8 cellular contexts compared by ENCODE assay signal in the genomic region with DNA sequence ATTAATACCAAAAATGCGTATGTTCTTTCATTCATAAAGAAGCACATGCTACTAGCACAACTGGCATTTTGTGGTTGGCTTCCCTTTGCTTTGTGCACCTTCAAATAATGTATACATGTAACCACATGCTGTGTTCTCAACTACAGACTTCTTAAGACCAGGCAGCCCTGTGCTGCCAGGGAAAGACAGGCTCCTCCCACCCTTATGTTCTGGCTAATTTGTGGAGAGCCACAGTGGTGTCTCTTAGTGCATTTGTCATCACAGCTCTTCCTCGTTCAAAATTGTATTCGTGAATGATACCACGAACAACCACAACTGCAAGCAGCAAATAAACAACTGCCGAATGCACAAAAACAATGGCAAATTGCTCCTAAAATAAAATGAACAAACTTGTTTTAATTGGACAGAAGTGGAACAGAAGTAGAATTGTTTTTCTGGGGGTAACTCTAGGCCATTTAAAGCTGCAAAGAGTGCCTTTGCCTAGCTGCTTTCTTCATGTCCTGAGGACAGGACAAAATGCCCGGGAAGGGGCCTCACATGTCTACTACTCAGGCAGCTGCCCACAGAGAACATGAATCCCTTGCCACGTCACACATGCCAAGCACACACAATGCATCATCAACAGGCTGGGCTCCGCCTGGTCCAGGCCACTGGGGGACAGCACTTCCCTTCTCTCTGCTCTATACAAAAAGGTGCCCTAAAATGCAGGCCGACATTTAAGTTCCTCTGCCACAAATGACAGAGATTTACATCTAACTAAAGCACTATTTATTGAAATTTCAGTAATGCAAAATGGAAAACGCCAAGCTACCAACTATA. TPM values are rescaled to one million over a fixed set of nuclear protein-coding genes. Genes with fewer than 3 reads are reported as not detected.
DNase-seq lines count a peak whose midpoint lies in the region; ATAC-seq and TF ChIP-seq lines count a peak whose summit lies in the region.

No MANE protein-coding gene starts in this region.

- H3K9me3 ChIP-seq in heart right ventricle: no peaks in the 10 kb centered on the region

- peaks cover 29% of the 10 kb centered on the region for H3K4me1 Mint-ChIP-seq in activated CD4-positive, alpha-beta memory T cell treated with anti-CD3 and anti-CD28 coated beads for 36 hours (ENCODE audit: low read depth)

- no peak overlapping the region for H3K27ac Mint-ChIP-seq in activated CD4-positive, alpha-beta memory T cell treated with anti-CD3 and anti-CD28 coated beads for 36 hours

- peaks cover 6 to 50% (median 23%) of the 10 kb centered on the region in 9 donors for H3K4me1 ChIP-seq in heart right ventricle

- 70 to 75% methylated on average over 10 of the region's 10 CpGs for WGBS in heart right ventricle, 2 donors

- DNase-seq in AG09319 (ENCODE audit: extremely low read depth, low read depth): no peak
- DNase-seq in HFF-Myc (ENCODE audit: extremely low read depth, low read depth): no peak
- peak; percentile 52 for DNase-seq in activated CD4-positive, alpha-beta memory T cell treated with anti-CD3 and anti-CD28 coated beads for 36 hours
- no peak for DNase-seq in heart right ventricle
- DNase-seq in NCI-H774 (lab: John Stamatoyannopoulos, UW): no peak
- no peak for DNase-seq in DMS114 treated with DMSO at 0.1 percent for 48 hours (lab: John Stamatoyannopoulos, UW; ENCODE audit: unreplicated experiment)
- no peak for DNase-seq in effector CD8-positive, alpha-beta T cell (lab: John Stamatoyannopoulos, UW)

- TF ChIP-seq CTCF in AG09319 (IDR thresholded peaks at IDR 0.05; ENCODE audit: low read depth, low read length) (peak; percentile 15), HFF-Myc (IDR thresholded peaks at IDR 0.05; ENCODE audit: low read depth, low read length, missing control alignments) (peak; percentile 37), heart right ventricle (IDR thresholded peaks at IDR 0.05) (peak in 5 of 9 donors; percentile 10 to 35 (median 28))

- ATAC-seq in heart right ventricle: peak in 7 of 8 donors; percentile 47 to 79 (median 62)
- no peak for ATAC-seq in GM18907 (IDR thresholded peaks at IDR 0.05; ENCODE audit: unreplicated experiment)

- POLR2A ChIA-PET in activated CD4-positive, alpha-beta memory T cell treated with anti-CD3 and anti-CD28 coated beads for 36 hours (lab: Charles Lee): no interaction called here

- CTCF ChIA-PET in activated CD4-positive, alpha-beta memory T cell treated with anti-CD3 and anti-CD28 coated beads for 36 hours (lab: Charles Lee): interaction anchor here (0.6 kb wide), 1 partner anchor 20 kb away, joined by 3 read pairs; no protein-coding TSS in a partner anchor

- intact Hi-C loops in activated CD4-positive, alpha-beta memory T cell treated with anti-CD3 and anti-CD28 coated beads for 36 hours (cut with micrococcal nuclease): no loop called here
- intact Hi-C loops in heart right ventricle (cut with DNase I): no loop called here

- H3K27me3 Mint-ChIP-seq in activated CD4-positive, alpha-beta memory T cell treated with anti-CD3 and anti-CD28 coated beads for 36 hours: no peaks in the 10 kb centered on the region

- no peak overlapping the region for H3K27ac ChIP-seq in heart right ventricle

- peaks cover 4% of the 10 kb centered on the region for H3K36me3 Mint-ChIP-seq in activated CD4-positive, alpha-beta memory T cell treated with anti-CD3 and anti-CD28 coated beads for 36 hours

- H3K9me3 Mint-ChIP-seq in activated CD4-positive, alpha-beta memory T cell treated with anti-CD3 and anti-CD28 coated beads for 36 hours: no peaks in the 10 kb centered on the region

- no peak overlapping the region for H3K4me3 ChIP-seq in HFF-Myc (replicated peaks; ENCODE audit: low read depth, low read length)
- no peak overlapping the region for H3K4me3 ChIP-seq in heart right ventricle

- H3K36me3 ChIP-seq in heart right ventricle: no peaks in the 10 kb centered on the region

- H3K4me3 Mint-ChIP-seq in activated CD4-positive, alpha-beta memory T cell treated with anti-CD3 and anti-CD28 coated beads for 36 hours: no peak overlapping the region

- no peaks in the 10 kb centered on the region for H3K27me3 ChIP-seq in heart right ventricle

RNA-seq across cellular contexts. Expression of a gene that starts 21.7 kb away (rescaled TPM):
- 1 to 10 TPM; 2.3 to 2.5 TPM for total RNA-seq in activated CD4-positive, alpha-beta memory T cell treated with anti-CD3 and anti-CD28 coated beads for 36 hours
- 10 to 100 TPM; 10.2 to 49.3 (median 13.7) TPM for total RNA-seq in heart right ventricle
- polyA plus RNA-seq in heart right ventricle: 10 to 100 TPM in 1 of 2 donors, 1 to 10 TPM in 1; 4.2 to 18.5 TPM
